Comparison of ENCODE assay signal across 15 cellular contexts in the genomic region with DNA sequence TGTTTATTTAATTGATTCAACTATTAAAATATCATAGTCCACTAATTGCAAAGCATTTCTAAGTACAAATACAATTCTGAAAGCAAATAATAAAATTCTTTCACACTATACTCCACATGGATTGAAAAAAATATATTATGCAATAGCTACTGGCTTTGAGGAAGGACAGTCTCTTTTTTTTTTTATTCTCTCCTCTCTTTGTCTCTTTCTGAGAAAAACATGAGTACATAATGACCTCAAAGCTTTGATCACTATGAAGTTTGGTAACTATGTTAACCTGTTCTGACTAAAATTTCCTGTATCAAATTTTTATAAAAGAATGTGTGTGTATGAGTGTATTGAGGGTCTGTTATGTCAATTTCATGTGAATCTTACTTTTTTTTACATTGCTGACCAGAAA.
DNase-seq lines count a peak whose midpoint lies in the region; ATAC-seq and TF ChIP-seq lines count a peak whose summit lies in the region.
"Had no signal": no experiment of that assay in that cellular context is flagged by ENCODE, and none has a peak within 500 bp of the region (broad histone marks: within the 10 kb centered on the region; RNA-seq: fewer than 3 reads in every experiment).

No MANE protein-coding gene starts in this region.

- no peak overlapping the region for H3K4me3 ChIP-seq in fibroblast of villous mesenchyme (ENCODE audit: low read depth, low read length)

- ATAC-seq in sciatic nerve: peak; percentile 67
- no peak for ATAC-seq in GM19397 (IDR thresholded peaks at IDR 0.05; ENCODE audit: unreplicated experiment)
- ATAC-seq in GM19463 (IDR thresholded peaks at IDR 0.05; ENCODE audit: unreplicated experiment): no peak
- no peak for ATAC-seq in HG02885 (IDR thresholded peaks at IDR 0.05; ENCODE audit: poor library complexity, unreplicated experiment)
- ATAC-seq: natural killer cell had no signal

- TF ChIP-seq CTCF in fibroblast of villous mesenchyme (IDR thresholded peaks at IDR 0.05; ENCODE audit: insufficient read depth, low read depth, low read length): no peak

- intact Hi-C loops in sciatic nerve (cut with DNase I): no loop called here

- DNase-seq in ELR (ENCODE audit: low read depth) (peak; percentile 4), amniotic epithelial cell (ENCODE audit: low read depth) (peak; percentile 50), fibroblast of villous mesenchyme (ENCODE audit: low read depth) (peak; percentile 16), sciatic nerve (ENCODE audit: low spot score) (no peak), SIG-M5 (lab: John Stamatoyannopoulos, UW) (no peak)
- DNase-seq: activated naive CD8-positive, alpha-beta T cell treated with anti-CD3 and anti-CD28 coated beads, Interleukin-2, amount 50 U/mL, for 24 hours; activated T-cell treated with anti-CD3 and anti-CD28 coated beads, Interleukin-2, amount 50 U/mL, for 4 hours; DMS79; natural killer cell; NCI-H146; NCI-H345; stimulated activated CD4-positive, alpha-beta T cell treated with anti-CD3 and anti-CD28 coated beads, Interleukin-2, amount 100 ng/mL, for 24 hours had no signal

Comparison
In these comparisons a context has a peak if more than half of its experiments do, and no peak if none do; other contexts are left out.
1. DNase-seq: peak in ELR (single experiment), amniotic epithelial cell (single experiment) and fibroblast of villous mesenchyme (single experiment); none in sciatic nerve (single experiment) and SIG-M5 (single experiment).